20 cellular contexts compared by ENCODE assay signal in genomic region chr5:173300389-173301047, GRCh38. TPM values are rescaled to one million over a fixed set of nuclear protein-coding genes. Genes with fewer than 3 reads are reported as not detected.
DNase-seq lines count a peak whose midpoint lies in the region; ATAC-seq and TF ChIP-seq lines count a peak whose summit lies in the region.
"Had no signal": no experiment of that assay in that cellular context is flagged by ENCODE, and none has a peak within 500 bp of the region (broad histone marks: within the 10 kb centered on the region; RNA-seq: fewer than 3 reads in every experiment).

No MANE protein-coding gene starts in this region.

- no peak overlapping the region for H3K4ac ChIP-seq in trophoblast cell (ENCODE audit: low read depth, low read length)

- TF ChIP-seq CTCF in Caco-2 (IDR thresholded peaks at IDR 0.05; ENCODE audit: insufficient read depth in 1 of 2, low read depth in 1 of 2, low read length in 1 of 2, severe bottlenecking in 1 of 2, unreplicated experiment in 1 of 2) (no peak), mesothelial cell of epicardium (IDR thresholded peaks at IDR 0.05; ENCODE audit: unreplicated experiment) (no peak)

- H3K27ac Mint-ChIP-seq in Caco-2 (ENCODE audit: unreplicated experiment), result peak overlapping the region; percentile 79
- peak overlapping the region; percentile 91 for H3K27ac Mint-ChIP-seq in mesothelial cell of epicardium
- H3K27ac Mint-ChIP-seq: CD8-positive, alpha-beta memory T cell had no signal

- no peak overlapping the region for H3K18ac ChIP-seq in trophoblast cell (ENCODE audit: low read length)

- H3K9me3 ChIP-seq in Caco-2 (no peaks in the 10 kb centered on the region), SJCRH30 (replicated peaks) (no peaks in the 10 kb centered on the region), trophoblast cell (ENCODE audit: insufficient read depth, low read depth, low read length) (no peaks in the 10 kb centered on the region)
- H3K9me3 ChIP-seq: SK-N-SH had no signal

- no peak overlapping the region for H3K4me3 ChIP-seq in Caco-2 (ENCODE audit: low read depth, low read length)
- H3K4me3 ChIP-seq in SJCRH30, result no peak overlapping the region
- peak overlapping the region; percentile 37 for H3K4me3 ChIP-seq in trophoblast cell (ENCODE audit: low read depth, low read length)
- H3K4me3 ChIP-seq: PC-9 had no signal

- intact Hi-C loops in Caco-2 (cut with micrococcal nuclease; ENCODE audit: unreplicated experiment), result no loop called here

- H2AFZ ChIP-seq in trophoblast cell (ENCODE audit: insufficient read depth, low read length, poor library complexity), result no peak overlapping the region
- H2AFZ ChIP-seq: PC-9 had no signal

- no peak overlapping the region for H3K23ac ChIP-seq in trophoblast cell (ENCODE audit: low read length)

- H4K8ac ChIP-seq in trophoblast cell (ENCODE audit: low read depth, low read length), result no peak overlapping the region

- H3K36me3 Mint-ChIP-seq in Caco-2 (ENCODE audit: insufficient read depth, unreplicated experiment) (peaks cover 5% of the 10 kb centered on the region), mesothelial cell of epicardium (no peaks in the 10 kb centered on the region)
- H3K36me3 Mint-ChIP-seq: CD8-positive, alpha-beta memory T cell had no signal

- no peaks in the 10 kb centered on the region for H3K9me3 Mint-ChIP-seq in Caco-2 (ENCODE audit: unreplicated experiment)
- H3K9me3 Mint-ChIP-seq in mesothelial cell of epicardium, result no peaks in the 10 kb centered on the region
- H3K9me3 Mint-ChIP-seq: CD8-positive, alpha-beta memory T cell had no signal

- no peaks in the 10 kb centered on the region for H3K27me3 ChIP-seq in Caco-2 (replicated peaks; ENCODE audit: control insufficient read depth, insufficient read depth, low read length)
- H3K27me3 ChIP-seq in SJCRH30, result no peaks in the 10 kb centered on the region
- H3K27me3 ChIP-seq in trophoblast cell (ENCODE audit: insufficient read depth, low read length), result no peaks in the 10 kb centered on the region

- peaks cover 3% of the 10 kb centered on the region for H3K79me2 ChIP-seq in trophoblast cell (ENCODE audit: control insufficient read depth, insufficient read depth, low read length, poor library complexity)

- peak overlapping the region; percentile 31 for H2AK5ac ChIP-seq in trophoblast cell (ENCODE audit: low read length)

- ATAC-seq in GM21367 (IDR thresholded peaks at IDR 0.05; ENCODE audit: unreplicated experiment), result no peak

- H3K4me3 Mint-ChIP-seq in Caco-2 (ENCODE audit: unreplicated experiment) (no peak overlapping the region), mesothelial cell of epicardium (no peak overlapping the region)
- H3K4me3 Mint-ChIP-seq: CD8-positive, alpha-beta memory T cell had no signal

- no TSS peak for BruUV-seq in Caco-2 (replicated peaks; lab: Mats Ljungman, UMichigan)

- POLR2A ChIA-PET in Caco-2 (lab: Charles Lee), result no interaction called here

- H2BK5ac ChIP-seq in trophoblast cell (ENCODE audit: low read depth, low read length, poor library complexity), result peak overlapping the region; percentile 42

- H3K4me1 ChIP-seq in Caco-2 (peaks cover 65% of the 10 kb centered on the region), SJCRH30 (peaks cover 49% of the 10 kb centered on the region), trophoblast cell (ENCODE audit: control insufficient read depth in 1 of 2, insufficient read depth in 2 of 2, low read length in 2 of 2) (peaks cover 26 to 34% of the 10 kb centered on the region in 2 experiments)

- no peak overlapping the region for H3K9ac ChIP-seq in trophoblast cell (ENCODE audit: low read length)
- H3K9ac ChIP-seq: SK-N-SH had no signal

- CTCF ChIA-PET in Caco-2 (lab: Charles Lee), result interaction anchor here (1.7 to 2.2 kb wide), 2 partner anchors 29 to 31 kb away, joined by 7 read pairs; partner anchors contain the start of gene STC2

- H3K27me3 Mint-ChIP-seq in Caco-2 (ENCODE audit: insufficient read depth, unreplicated experiment), result no peaks in the 10 kb centered on the region
- no peaks in the 10 kb centered on the region for H3K27me3 Mint-ChIP-seq in mesothelial cell of epicardium (ENCODE audit: low read depth)

- H2BK12ac ChIP-seq in trophoblast cell (ENCODE audit: low read length), result peak overlapping the region; percentile 21

- H2BK120ac ChIP-seq in trophoblast cell (ENCODE audit: insufficient read depth, low read length, poor library complexity), result no peak overlapping the region

- no peak overlapping the region for H3K4me2 ChIP-seq in trophoblast cell (ENCODE audit: low read length)
- H3K4me2 ChIP-seq: PC-9, SK-N-SH had no signal

- WGBS in trophoblast cell (ENCODE audit: extremely low coverage, insufficient coverage, insufficient read length), result no CpG with 5 or more reads among the region's 6 CpGs

- H4K91ac ChIP-seq in trophoblast cell (ENCODE audit: low read depth, low read length), result peak overlapping the region; percentile 45

- H3K4me1 Mint-ChIP-seq in Caco-2 (ENCODE audit: low read depth, unreplicated experiment), result peaks cover 39% of the 10 kb centered on the region
- H3K4me1 Mint-ChIP-seq in mesothelial cell of epicardium, result peaks cover 68% of the 10 kb centered on the region
- H3K4me1 Mint-ChIP-seq: CD8-positive, alpha-beta memory T cell had no signal

- H3K27ac ChIP-seq in SJCRH30 (peak overlapping the region; percentile 83), trophoblast cell (ENCODE audit: low read depth, low read length) (no peak overlapping the region)
- H3K27ac ChIP-seq: C4-2B had no signal

- no peaks in the 10 kb centered on the region for H3K36me3 ChIP-seq in Caco-2 (ENCODE audit: control insufficient read depth, insufficient read depth, low read length)
- H3K36me3 ChIP-seq in SJCRH30, result no peaks in the 10 kb centered on the region
- H3K36me3 ChIP-seq in trophoblast cell (ENCODE audit: control insufficient read depth in 1 of 2, insufficient read depth in 2 of 2, low read length in 2 of 2), result no peaks in the 10 kb centered on the region

- DNase-seq in Caco-2 (no peak), SJCRH30 (peak; percentile 71 to 86), mesothelial cell of epicardium (ENCODE audit: low spot score in 2 of 2, unreplicated experiment in 2 of 2) (no peak), trophoblast cell (no peak), COLO668 (lab: John Stamatoyannopoulos, UW; ENCODE audit: unreplicated experiment) (no peak)
- DNase-seq in activated CD4-positive, CD25-positive, alpha-beta regulatory T cell (lab: John Stamatoyannopoulos, UW), result no peak
- DNase-seq: CD8-positive, alpha-beta memory T cell; DMS79; KG1; NCI-H1092; NCI-H1436; NCI-H187 treated with DMSO at 0.1 percent for 48 hours; NCI-H2107; NCI-H748 treated with DMSO at 0.1 percent for 48 hours; PC-9; RPMI8226; SHP77; SK-N-SH had no signal

- no peak overlapping the region for H4K12ac ChIP-seq in trophoblast cell (ENCODE audit: low read depth, low read length)

- peaks cover 18% of the 10 kb centered on the region for H3K79me1 ChIP-seq in trophoblast cell (ENCODE audit: low read length)

- H3K14ac ChIP-seq in trophoblast cell (ENCODE audit: low read length), result no peak overlapping the region

RNA-seq across cellular contexts. Expression of gene STC2, which starts 27.7 kb away (rescaled TPM):
- 190 and 224 TPM in 2 replicates for total RNA-seq in Caco-2 (2022)
- total RNA-seq in SJCRH30 (2014; rRNA removed; shearing (Covaris generic)), result 114 TPM in 2 replicates
- 24.8 to 26.9 TPM (median 26.0 TPM) in 3 replicates for total RNA-seq in mesothelial cell of epicardium
- 30.0 and 31.8 TPM in 2 replicates for polyA plus RNA-seq in trophoblast cell (2013)
- polyA plus RNA-seq: CD8-positive, alpha-beta memory T cell had no signal

Comparison
In these comparisons a context has a peak if more than half of its experiments do, and no peak if none do; other contexts are left out.
1. DNase-seq: peak in SJCRH30 (2 of 2); none in Caco-2 (0 of 2), mesothelial cell of epicardium (0 of 2), trophoblast cell (0 of 2), activated CD4-positive, CD25-positive, alpha-beta regulatory T cell (0 of 4) and COLO668 (single experiment).